8 cellular contexts compared by ENCODE assay signal in the genomic region with DNA sequence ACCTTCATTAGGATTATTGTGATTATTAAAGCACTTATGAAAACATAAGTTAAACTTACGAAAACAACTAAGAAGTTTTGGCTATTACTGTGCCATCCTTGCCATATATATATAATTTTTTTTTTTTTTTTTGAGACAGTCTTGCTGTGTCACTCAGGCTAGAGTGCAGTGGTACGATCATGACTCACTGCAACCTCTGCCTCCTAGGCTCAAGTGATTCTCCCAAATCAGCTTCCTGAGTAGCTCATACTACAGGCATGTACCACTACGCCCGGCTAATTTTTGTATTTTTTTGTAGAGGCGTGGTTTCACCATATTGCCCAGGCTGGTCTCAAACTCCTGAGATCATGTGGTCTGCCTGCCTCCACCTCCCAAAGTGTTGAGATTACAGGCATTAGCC.
DNase-seq lines count a peak whose midpoint lies in the region; TF ChIP-seq lines count a peak whose summit lies in the region.
"Not testable (repeated sequence)": the region's sequence is repeated elsewhere in the genome, so short reads cannot be mapped to it uniquely, and the experiment has no call there.

No MANE protein-coding gene starts in this region.

- peaks cover 10% of the 10 kb centered on the region for H3K36me3 Mint-ChIP-seq in HFFc6 (ENCODE audit: low read depth)

- TF ChIP-seq POLR2A in NB4 (IDR thresholded peaks at IDR 0.05; ENCODE audit: extremely low read depth, insufficient read length), result not testable (repeated sequence)

- DNase-seq in DMS53 (lab: John Stamatoyannopoulos, UW), result peak; percentile 8
- DNase-seq in HFFc6, result peak; percentile 77
- DNase-seq in NB4 (ENCODE audit: low read depth), result peak; percentile 18
- DNase-seq in adipocyte (ENCODE audit: low read depth), result peak; percentile 53
- peak; percentile 30 for DNase-seq in dedifferentiated amniotic fluid mesenchymal stem cell (ENCODE audit: extremely low spot score)
- DNase-seq in fibroblast of the aortic adventitia (ENCODE audit: low read depth), result peak; percentile 43
- DNase-seq in myocyte (ENCODE audit: low read depth), result peak; percentile 53

- not testable (repeated sequence) for H3K4me3 ChIP-seq in NB4 (ENCODE audit: low read depth, low read length); adipocyte (ENCODE audit: low read length); fibroblast of the aortic adventitia (ENCODE audit: low read depth, low read length); subcutaneous abdominal adipose tissue (ENCODE audit: low read depth in 1 of 5, low read length in 5 of 5)

- H3K9ac ChIP-seq in adipocyte (ENCODE audit: low read length); subcutaneous abdominal adipose tissue (ENCODE audit: low read length in 5 of 5): not testable (repeated sequence)

- peaks cover 28% of the 10 kb centered on the region for H3K36me3 ChIP-seq in adipocyte (ENCODE audit: control insufficient read depth, insufficient read depth, low read length, severe bottlenecking)
- peaks cover 0 to 17% (median 6%) of the 10 kb centered on the region in 5 donors for H3K36me3 ChIP-seq in subcutaneous abdominal adipose tissue (ENCODE audit: control insufficient read depth in 5 of 5, insufficient read depth in 5 of 5, low read length in 5 of 5)

- peak overlapping the region; percentile 57 for H3K27ac ChIP-seq in subcutaneous abdominal adipose tissue (ENCODE audit: low read depth, low read length)

- H3K27ac Mint-ChIP-seq in HFFc6, result peak overlapping the region; percentile 84

- not testable (repeated sequence) for H3K9me3 Mint-ChIP-seq in HFFc6

- not testable (repeated sequence) for H3K27me3 ChIP-seq in adipocyte (replicated peaks; ENCODE audit: control insufficient read depth, insufficient read depth, low read length); subcutaneous abdominal adipose tissue (ENCODE audit: control insufficient read depth in 5 of 5, insufficient read depth in 4 of 5, low read length in 5 of 5)

- not testable (repeated sequence) for TF ChIP-seq CTCF in HFFc6 (IDR thresholded peaks at IDR 0.05); NB4 (IDR thresholded peaks at IDR 0.05; ENCODE audit: low read depth, low read length); fibroblast of the aortic adventitia (IDR thresholded peaks at IDR 0.05; ENCODE audit: insufficient read depth, low read length)

- H3K4me1 Mint-ChIP-seq in HFFc6 (ENCODE audit: low read depth), result peaks cover 35% of the 10 kb centered on the region

- not testable (repeated sequence) for H3K9me3 ChIP-seq in adipocyte (ENCODE audit: control insufficient read depth, low read length); subcutaneous abdominal adipose tissue (ENCODE audit: control insufficient read depth in 5 of 5, low read length in 5 of 5)

- not testable (repeated sequence) for H3K27me3 Mint-ChIP-seq in HFFc6 (ENCODE audit: insufficient read depth)

- peak overlapping the region; percentile 7; the same call in 1 of the 2 replicates for H3K4me3 Mint-ChIP-seq in HFFc6

- peaks cover 15% of the 10 kb centered on the region for H3K4me1 ChIP-seq in adipocyte (ENCODE audit: control insufficient read depth, insufficient read depth, low read length)
- H3K4me1 ChIP-seq in subcutaneous abdominal adipose tissue (ENCODE audit: control insufficient read depth in 5 of 5, insufficient read depth in 5 of 5, low read length in 5 of 5), result not testable (repeated sequence)

Comparison
In these comparisons a context has a peak if more than half of its experiments do, and no peak if none do; other contexts are left out.
1. DNase-seq: peak in every context shown above with its lines; median percentile 77 in HFFc6; 53 in adipocyte; 53 in myocyte; 43 in fibroblast of the aortic adventitia; 30 in dedifferentiated amniotic fluid mesenchymal stem cell; 18 in NB4; 8 in DMS53.